In genomic region chr11:48006301-48006992, GRCh38 we compare ENCODE assay signal across 8 cellular contexts. TPM values are rescaled to one million over a fixed set of nuclear protein-coding genes. Genes with fewer than 3 reads are reported as not detected.
DNase-seq lines count a peak whose midpoint lies in the region; ATAC-seq and TF ChIP-seq lines count a peak whose summit lies in the region.

No MANE protein-coding gene starts in this region.

- no peaks in the 10 kb centered on the region for H3K9me3 ChIP-seq in Karpas-422 (ENCODE audit: low read length)
- no peaks in the 10 kb centered on the region for H3K9me3 ChIP-seq in mesenchymal stem cell (ENCODE audit: control insufficient read depth, low read length)

- H3K4me1 ChIP-seq in Karpas-422 (ENCODE audit: low read length) (peaks cover 93% of the 10 kb centered on the region), mesenchymal stem cell (ENCODE audit: control insufficient read depth, insufficient read depth, low read depth, low read length) (peaks cover 32% of the 10 kb centered on the region)

- H4K91ac ChIP-seq in mesenchymal stem cell (ENCODE audit: low read length), result no peak overlapping the region

- H3K27ac Mint-ChIP-seq in activated naive CD8-positive, alpha-beta T cell treated with anti-CD3 and anti-CD28 coated beads, Interleukin-2, amount 10 ng/mL, durations not matched to agents 7 days and 5 days, result peak overlapping the region; percentile 98

- H2BK15ac ChIP-seq in mesenchymal stem cell (ENCODE audit: low read depth, poor library complexity, severe bottlenecking), result no peak overlapping the region

- no peak overlapping the region for H3K23ac ChIP-seq in mesenchymal stem cell (ENCODE audit: low read length in 2 of 2)

- H2BK12ac ChIP-seq in mesenchymal stem cell (ENCODE audit: low read length in 2 of 2), result no peak overlapping the region

- H3K4me2 ChIP-seq in Karpas-422 (ENCODE audit: low read depth, low read length, poor library complexity, severe bottlenecking) (peak overlapping the region; percentile 57), mesenchymal stem cell (ENCODE audit: low read length, poor library complexity, severe bottlenecking) (no peak overlapping the region)

- H3K4me3 Mint-ChIP-seq in activated naive CD8-positive, alpha-beta T cell treated with anti-CD3 and anti-CD28 coated beads, Interleukin-2, amount 10 ng/mL, durations not matched to agents 7 days and 5 days, result peak overlapping the region; percentile 76

- H3K18ac ChIP-seq in mesenchymal stem cell (ENCODE audit: low read depth in 1 of 2, low read length in 2 of 2), result no peak overlapping the region

- H3K36me3 Mint-ChIP-seq in activated naive CD8-positive, alpha-beta T cell treated with anti-CD3 and anti-CD28 coated beads, Interleukin-2, amount 10 ng/mL, durations not matched to agents 7 days and 5 days, result peaks cover 7% of the 10 kb centered on the region

- H4K20me1 ChIP-seq in Karpas-422 (ENCODE audit: insufficient read depth, low read depth, low read length), result peaks cover 18% of the 10 kb centered on the region; the same call in 1 of the 2 replicates

- H3K4me3 ChIP-seq in GM06990 (replicated peaks; ENCODE audit: low read depth, low read length) (no peak overlapping the region), Karpas-422 (ENCODE audit: low read length) (no peak overlapping the region), mesenchymal stem cell (ENCODE audit: insufficient read depth in 1 of 2, low read depth in 1 of 2, low read length in 2 of 2) (peak overlapping the region in 1 of 2 experiments; percentile 36)

- WGBS in mesenchymal stem cell, result 80% methylated on average over 5 of the region's 5 CpGs

- no peak overlapping the region for H2BK5ac ChIP-seq in mesenchymal stem cell (ENCODE audit: low read depth, low read length, poor library complexity, severe bottlenecking)

- peaks cover 97% of the 10 kb centered on the region for H3K79me2 ChIP-seq in Karpas-422 (ENCODE audit: low read length)

- no peaks in the 10 kb centered on the region for H3K79me1 ChIP-seq in mesenchymal stem cell (replicated peaks; ENCODE audit: low read length, poor library complexity, severe bottlenecking)

- no peak overlapping the region for H3K4ac ChIP-seq in mesenchymal stem cell (ENCODE audit: low read depth in 1 of 2, low read length in 2 of 2)

- no peak overlapping the region for H2BK120ac ChIP-seq in mesenchymal stem cell (ENCODE audit: low read depth, low read length)

- H3K27ac ChIP-seq in Karpas-422 (ENCODE audit: low read length) (peak overlapping the region; percentile 95), mesenchymal stem cell (ENCODE audit: low read length, poor library complexity, severe bottlenecking) (peak overlapping the region; percentile 43)

- peak; percentile 87 for DNase-seq in GM06990 (ENCODE audit: extremely low read depth, insufficient read length)
- DNase-seq in Karpas-422, result no peak
- DNase-seq in activated naive CD8-positive, alpha-beta T cell treated with anti-CD3 and anti-CD28 coated beads, Interleukin-2, amount 10 ng/mL, durations not matched to agents 7 days and 5 days, result no peak
- peak; percentile 45 for DNase-seq in mesenchymal stem cell
- DNase-seq in KG1 (lab: John Stamatoyannopoulos, UW), result no peak
- DNase-seq in amygdala (lab: John Stamatoyannopoulos, UW), result no peak
- DNase-seq in NCI-H187 treated with DMSO at 0.1 percent for 48 hours (lab: John Stamatoyannopoulos, UW), result no peak

- H3K9ac ChIP-seq in Karpas-422 (ENCODE audit: low read length), result peak overlapping the region; percentile 54; the same call in 1 of the 2 replicates
- peak overlapping the region; percentile 58 for H3K9ac ChIP-seq in mesenchymal stem cell (ENCODE audit: low read length)

- no peak overlapping the region for H3K14ac ChIP-seq in mesenchymal stem cell (ENCODE audit: low read length in 2 of 2)

- no peak overlapping the region for H4K8ac ChIP-seq in mesenchymal stem cell (ENCODE audit: low read length)

- H3K9me3 Mint-ChIP-seq in activated naive CD8-positive, alpha-beta T cell treated with anti-CD3 and anti-CD28 coated beads, Interleukin-2, amount 10 ng/mL, durations not matched to agents 7 days and 5 days, result no peaks in the 10 kb centered on the region

- H2AK5ac ChIP-seq in mesenchymal stem cell (ENCODE audit: low read length, severe bottlenecking), result no peak overlapping the region

- peak; percentile 49 for ATAC-seq in GM21528 (IDR thresholded peaks at IDR 0.05; ENCODE audit: low FRiP score, unreplicated experiment)
- no peak for ATAC-seq in activated naive CD8-positive, alpha-beta T cell treated with anti-CD3 and anti-CD28 coated beads, Interleukin-2, amount 10 ng/mL, durations not matched to agents 7 days and 5 days (ENCODE audit: low read depth)

- POLR2A ChIA-PET in activated naive CD8-positive, alpha-beta T cell treated with anti-CD3 and anti-CD28 coated beads, Interleukin-2, amount 10 ng/mL, durations not matched to agents 7 days and 5 days (lab: Charles Lee), result interaction anchor here (0.7 to 4.3 kb wide), 3 partner anchors 9 to 50 kb away, joined by 4 to 30 read pairs (median 7); no protein-coding TSS in a partner anchor

- peaks cover 60% of the 10 kb centered on the region for H3K4me1 Mint-ChIP-seq in activated naive CD8-positive, alpha-beta T cell treated with anti-CD3 and anti-CD28 coated beads, Interleukin-2, amount 10 ng/mL, durations not matched to agents 7 days and 5 days

- H3K27me3 ChIP-seq in GM06990 (replicated peaks; ENCODE audit: control insufficient read depth, insufficient read depth, low read length) (no peaks in the 10 kb centered on the region), Karpas-422 (ENCODE audit: low read length) (no peaks in the 10 kb centered on the region), mesenchymal stem cell (ENCODE audit: control insufficient read depth in 1 of 2, insufficient read depth in 1 of 2, low read length in 2 of 2) (no peaks in the 10 kb centered on the region)

- H3K36me3 ChIP-seq in GM06990 (ENCODE audit: control insufficient read depth, insufficient read depth, low read length), result no peaks in the 10 kb centered on the region
- H3K36me3 ChIP-seq in Karpas-422 (ENCODE audit: insufficient read depth, low read length), result peaks cover 6% of the 10 kb centered on the region; the same call in 1 of the 2 replicates
- peaks cover 0 to 5% of the 10 kb centered on the region in 2 experiments for H3K36me3 ChIP-seq in mesenchymal stem cell (ENCODE audit: control insufficient read depth in 1 of 2, insufficient read depth in 2 of 2, low read depth in 1 of 2, low read length in 2 of 2)

- no peaks in the 10 kb centered on the region for H3K9me2 ChIP-seq in Karpas-422 (replicated peaks; ENCODE audit: insufficient read depth, low read length)

- no peaks in the 10 kb centered on the region for H3K27me3 Mint-ChIP-seq in activated naive CD8-positive, alpha-beta T cell treated with anti-CD3 and anti-CD28 coated beads, Interleukin-2, amount 10 ng/mL, durations not matched to agents 7 days and 5 days

- TF ChIP-seq CTCF in GM06990 (IDR thresholded peaks at IDR 0.05; ENCODE audit: insufficient read depth, low read length, poor library complexity, severe bottlenecking), result no peak

- H2AFZ ChIP-seq in Karpas-422 (ENCODE audit: low read length) (no peak overlapping the region), mesenchymal stem cell (ENCODE audit: low read depth, low read length) (no peak overlapping the region)

RNA-seq across cellular contexts. Expression of gene PTPRJ, which starts 26.1 kb away (rescaled TPM):
- total RNA-seq in Karpas-422 (2014; rRNA removed; shearing (Covaris generic); ENCODE audit: low replicate concordance), result 90.3 and 132 TPM in 2 replicates
- 10 to 100 TPM; 51.5 to 53.5 TPM for total RNA-seq in activated naive CD8-positive, alpha-beta T cell treated with anti-CD3 and anti-CD28 coated beads, Interleukin-2, amount 10 ng/mL, durations not matched to agents 7 days and 5 days
- polyA plus RNA-seq in mesenchymal stem cell (2013, experiment 1 of 2), result 17.1 TPM
- 16.8 TPM for polyA plus RNA-seq in mesenchymal stem cell (2013, experiment 2 of 2)

Comparison
In these comparisons a context has a peak if more than half of its experiments do, and no peak if none do; other contexts are left out.
1. DNase-seq: peak in GM06990 (single experiment) and mesenchymal stem cell (single experiment); none in Karpas-422 (single experiment), activated naive CD8-positive, alpha-beta T cell treated with anti-CD3 and anti-CD28 coated beads, Interleukin-2, amount 10 ng/mL, durations not matched to agents 7 days and 5 days (single experiment), KG1 (single experiment), amygdala (0 of 56) and NCI-H187 treated with DMSO at 0.1 percent for 48 hours (single experiment).